Comparison of ENCODE assay signal across 14 cellular contexts in genomic region chr11:33721984-33722383, GRCh38. TPM values are rescaled to one million over a fixed set of nuclear protein-coding genes. Genes with fewer than 3 reads are reported as not detected.
A peak's percentile ranks its signal among the peaks of the same experiment; 100 is the strongest.
DNase-seq lines count a peak whose midpoint lies in the region; ATAC-seq and TF ChIP-seq lines count a peak whose summit lies in the region.
"Had no signal": no experiment of that assay in that cellular context is flagged by ENCODE, and none has a peak within 500 bp of the region (broad histone marks: within the 10 kb centered on the region; RNA-seq: fewer than 3 reads in every experiment).

No MANE protein-coding gene starts in this region.

- H3K27ac ChIP-seq in foreskin keratinocyte (peak overlapping the region; percentile 86), gastrocnemius medialis (peak overlapping the region; percentile 92 to 99 (median 92))
- H3K27ac ChIP-seq: HL-60 had no signal

- peak overlapping the region; percentile 83 for H3K27ac Mint-ChIP-seq in Calu3 (ENCODE audit: unreplicated experiment)
- H3K27ac Mint-ChIP-seq in activated T-helper 2 cell treated with anti-CD3 and anti-CD28 coated beads, Interferon-gamma antibody, Interleukin-2, Interleukin-4, amounts not matched to agents 10 μg/mL and 5 μg/mL and 100 μg/mL, durations not matched to agents 14 hours and 24 hours and 36 hours: peak overlapping the region; percentile 94
- H3K27ac Mint-ChIP-seq: activated naive CD4-positive, alpha-beta T cell treated with anti-CD3 and anti-CD28 coated beads, Interleukin-2, amount 50 U/mL, for 24 hours; endodermal cell had no signal

- no peaks in the 10 kb centered on the region for H3K9me3 Mint-ChIP-seq in Calu3 (ENCODE audit: low read depth, unreplicated experiment)
- no peaks in the 10 kb centered on the region for H3K9me3 Mint-ChIP-seq in activated T-helper 2 cell treated with anti-CD3 and anti-CD28 coated beads, Interferon-gamma antibody, Interleukin-2, Interleukin-4, amounts not matched to agents 10 μg/mL and 5 μg/mL and 100 μg/mL, durations not matched to agents 14 hours and 24 hours and 36 hours
- H3K9me3 Mint-ChIP-seq: activated naive CD4-positive, alpha-beta T cell treated with anti-CD3 and anti-CD28 coated beads, Interleukin-2, amount 50 U/mL, for 24 hours; endodermal cell had no signal

- in situ Hi-C loops in gastrocnemius medialis (cut with MboI; ENCODE audit: low sequenced_read_pairs in 4 of 4): no loop called here

- peaks cover 0 to 24% of the 10 kb centered on the region in 2 donors for H3K36me3 ChIP-seq in gastrocnemius medialis

- no peaks in the 10 kb centered on the region for H3K27me3 Mint-ChIP-seq in Calu3 (ENCODE audit: unreplicated experiment)
- peaks cover 6% of the 10 kb centered on the region for H3K27me3 Mint-ChIP-seq in activated T-helper 2 cell treated with anti-CD3 and anti-CD28 coated beads, Interferon-gamma antibody, Interleukin-2, Interleukin-4, amounts not matched to agents 10 μg/mL and 5 μg/mL and 100 μg/mL, durations not matched to agents 14 hours and 24 hours and 36 hours (ENCODE audit: low read depth)
- H3K27me3 Mint-ChIP-seq: activated naive CD4-positive, alpha-beta T cell treated with anti-CD3 and anti-CD28 coated beads, Interleukin-2, amount 50 U/mL, for 24 hours had no signal

- TF ChIP-seq POLR2A in gastrocnemius medialis (IDR thresholded peaks at IDR 0.05) (no peak), erythroblast (IDR thresholded peaks at IDR 0.05; ENCODE audit: low read length) (no peak)

- peak overlapping the region in 2 of 4 donors; percentile 7 to 21 for H3K4me3 ChIP-seq in gastrocnemius medialis

- no peak for TF ChIP-seq CTCF in Calu3 (IDR thresholded peaks at IDR 0.05; ENCODE audit: unreplicated experiment)
- no peak for TF ChIP-seq CTCF in foreskin keratinocyte (conservative IDR thresholded peaks at IDR 0.05)
- TF ChIP-seq CTCF in gastrocnemius medialis (IDR thresholded peaks at IDR 0.05 in 4 of 5, conservative IDR thresholded peaks at IDR 0.05 in 1 of 5): no peak

- no peaks in the 10 kb centered on the region for H3K9me3 ChIP-seq in gastrocnemius medialis

- DNase-seq in Calu3: no peak
- no peak for DNase-seq in activated T-helper 2 cell treated with anti-CD3 and anti-CD28 coated beads, Interferon-gamma antibody, Interleukin-2, Interleukin-4, amounts not matched to agents 10 μg/mL and 5 μg/mL and 100 μg/mL, durations not matched to agents 14 hours and 24 hours and 36 hours (ENCODE audit: low spot score)
- DNase-seq in foreskin keratinocyte: no peak
- DNase-seq in gastrocnemius medialis: peak; percentile 79 to 93
- no peak for DNase-seq in erythroblast (lab: John Stamatoyannopoulos, UW)
- DNase-seq in NCI-H1092 treated with DMSO at 0.1 percent for 48 hours (lab: John Stamatoyannopoulos, UW): no peak
- DNase-seq: activated CD4-positive, alpha-beta T cell treated with anti-CD3 and anti-CD28 coated beads for 1 hour; endodermal cell; SHP77; stimulated activated CD4-positive, alpha-beta T cell treated with anti-CD3 and anti-CD28 coated beads, Interleukin-4, amount 100 ng/mL, for 1 hour had no signal

- ATAC-seq in foreskin keratinocyte: no peak
- peak; percentile 49 to 78 for ATAC-seq in gastrocnemius medialis
- no peak for ATAC-seq in activated CD4-positive, CD25-positive, alpha-beta regulatory T cell treated with anti-CD3 and anti-CD28 coated beads, Interleukin-2, amount 50 U/mL, for 24 hours
- ATAC-seq in GM21528 (IDR thresholded peaks at IDR 0.05; ENCODE audit: low FRiP score, unreplicated experiment): no peak

- peaks cover 79% of the 10 kb centered on the region for H3K4me1 ChIP-seq in foreskin keratinocyte
- peaks cover 99 to 100% of the 10 kb centered on the region in 2 donors for H3K4me1 ChIP-seq in gastrocnemius medialis

- peak overlapping the region; percentile 49 for H3K4me3 Mint-ChIP-seq in Calu3 (ENCODE audit: low read depth, unreplicated experiment)
- H3K4me3 Mint-ChIP-seq in activated T-helper 2 cell treated with anti-CD3 and anti-CD28 coated beads, Interferon-gamma antibody, Interleukin-2, Interleukin-4, amounts not matched to agents 10 μg/mL and 5 μg/mL and 100 μg/mL, durations not matched to agents 14 hours and 24 hours and 36 hours (ENCODE audit: low read depth): no peak overlapping the region
- H3K4me3 Mint-ChIP-seq: activated naive CD4-positive, alpha-beta T cell treated with anti-CD3 and anti-CD28 coated beads, Interleukin-2, amount 50 U/mL, for 24 hours; endodermal cell had no signal

- intact Hi-C loops in Calu3 (cut with micrococcal nuclease; ENCODE audit: unreplicated experiment): no loop called here
- intact Hi-C loops in activated T-helper 2 cell treated with anti-CD3 and anti-CD28 coated beads, Interferon-gamma antibody, Interleukin-2, Interleukin-4, amounts not matched to agents 10 μg/mL and 5 μg/mL and 100 μg/mL, durations not matched to agents 14 hours and 24 hours and 36 hours (cut with micrococcal nuclease): loop anchor here (1.0 to 10.0 kb wide), 12 partner anchors 13 to 895 kb away; partner anchors contain the start of genes ABTB2, FBXO3 and PRRG4
- intact Hi-C loops in gastrocnemius medialis (cut with DNase I; ENCODE audit: low total_unique reads): loop anchor here (2.0 kb wide), 1 partner anchor 17 kb away; no protein-coding TSS in a partner anchor

- H3K36me3 Mint-ChIP-seq in Calu3 (ENCODE audit: insufficient read depth, unreplicated experiment): peaks cover 96% of the 10 kb centered on the region
- H3K36me3 Mint-ChIP-seq in activated T-helper 2 cell treated with anti-CD3 and anti-CD28 coated beads, Interferon-gamma antibody, Interleukin-2, Interleukin-4, amounts not matched to agents 10 μg/mL and 5 μg/mL and 100 μg/mL, durations not matched to agents 14 hours and 24 hours and 36 hours (ENCODE audit: low read depth): peaks cover 69% of the 10 kb centered on the region

- CTCF ChIA-PET in Calu3 (lab: Charles Lee): no interaction called here

- H3K27me3 ChIP-seq in foreskin keratinocyte (no peaks in the 10 kb centered on the region), gastrocnemius medialis (no peaks in the 10 kb centered on the region)

- peaks cover 89% of the 10 kb centered on the region for H3K4me1 Mint-ChIP-seq in Calu3 (ENCODE audit: low read depth, unreplicated experiment)
- H3K4me1 Mint-ChIP-seq in activated T-helper 2 cell treated with anti-CD3 and anti-CD28 coated beads, Interferon-gamma antibody, Interleukin-2, Interleukin-4, amounts not matched to agents 10 μg/mL and 5 μg/mL and 100 μg/mL, durations not matched to agents 14 hours and 24 hours and 36 hours (ENCODE audit: low read depth): peaks cover 66% of the 10 kb centered on the region

- no TSS peak for BruUV-seq in Calu3 (replicated peaks; lab: Mats Ljungman, UMichigan)

RNA-seq across cellular contexts. Expression of gene CD59, which starts 14.2 kb away (rescaled TPM):
- 1,185 and 1,281 TPM in 2 replicates for total RNA-seq in Calu3 (2022)
- total RNA-seq in activated T-helper 2 cell treated with anti-CD3 and anti-CD28 coated beads, Interferon-gamma antibody, Interleukin-2, Interleukin-4, amounts not matched to agents 10 μg/mL and 5 μg/mL and 100 μg/mL, durations not matched to agents 14 hours and 24 hours and 36 hours: 165 and 173 TPM in 2 replicates
- 670 and 816 TPM in 2 replicates for total RNA-seq in foreskin keratinocyte
- 645 and 724 TPM in 2 replicates for polyA plus RNA-seq in foreskin keratinocyte
- total RNA-seq in gastrocnemius medialis: 100 to 1,000 TPM; 476 to 717 (median 695) TPM

RNA-seq across cellular contexts. Expression of gene C11orf91, which starts 21.4 kb away (rescaled TPM):
- total RNA-seq in Calu3 (2022) (5.8 and 7.6 TPM in 2 replicates), foreskin keratinocyte (0.18 and 0.41 TPM in 2 replicates), gastrocnemius medialis (not detected)
- total RNA-seq in activated T-helper 2 cell treated with anti-CD3 and anti-CD28 coated beads, Interferon-gamma antibody, Interleukin-2, Interleukin-4, amounts not matched to agents 10 μg/mL and 5 μg/mL and 100 μg/mL, durations not matched to agents 14 hours and 24 hours and 36 hours: not detected in 2 replicates
- polyA plus RNA-seq in foreskin keratinocyte: 0.20 and 0.50 TPM in 2 replicates

RNA-seq across cellular contexts. Expression of gene FBXO3, which starts 52.3 kb away (rescaled TPM):
- 24.3 and 27.8 TPM in 2 replicates for total RNA-seq in Calu3 (2022)
- 13.9 TPM in 2 replicates for total RNA-seq in activated T-helper 2 cell treated with anti-CD3 and anti-CD28 coated beads, Interferon-gamma antibody, Interleukin-2, Interleukin-4, amounts not matched to agents 10 μg/mL and 5 μg/mL and 100 μg/mL, durations not matched to agents 14 hours and 24 hours and 36 hours
- total RNA-seq in foreskin keratinocyte: 34.0 and 34.9 TPM in 2 replicates
- 14.5 and 15.5 TPM in 2 replicates for polyA plus RNA-seq in foreskin keratinocyte
- 10 to 100 TPM; 31.2 to 45.8 (median 33.4) TPM for total RNA-seq in gastrocnemius medialis

Comparison
In these comparisons a context has a peak if more than half of its experiments do, and no peak if none do; other contexts are left out.
1. DNase-seq: peak in gastrocnemius medialis (2 of 2); none in Calu3 (single experiment), activated T-helper 2 cell treated with anti-CD3 and anti-CD28 coated beads, Interferon-gamma antibody, Interleukin-2, Interleukin-4, amounts not matched to agents 10 μg/mL and 5 μg/mL and 100 μg/mL, durations not matched to agents 14 hours and 24 hours and 36 hours (single experiment), foreskin keratinocyte (0 of 2), erythroblast (0 of 2) and NCI-H1092 treated with DMSO at 0.1 percent for 48 hours (single experiment).
2. ATAC-seq: peak in gastrocnemius medialis (2 of 2); none in foreskin keratinocyte (single experiment), activated CD4-positive, CD25-positive, alpha-beta regulatory T cell treated with anti-CD3 and anti-CD28 coated beads, Interleukin-2, amount 50 U/mL, for 24 hours (0 of 2) and GM21528 (single experiment).